Comparison of ENCODE assay signal across 25 cellular contexts in the genomic region with DNA sequence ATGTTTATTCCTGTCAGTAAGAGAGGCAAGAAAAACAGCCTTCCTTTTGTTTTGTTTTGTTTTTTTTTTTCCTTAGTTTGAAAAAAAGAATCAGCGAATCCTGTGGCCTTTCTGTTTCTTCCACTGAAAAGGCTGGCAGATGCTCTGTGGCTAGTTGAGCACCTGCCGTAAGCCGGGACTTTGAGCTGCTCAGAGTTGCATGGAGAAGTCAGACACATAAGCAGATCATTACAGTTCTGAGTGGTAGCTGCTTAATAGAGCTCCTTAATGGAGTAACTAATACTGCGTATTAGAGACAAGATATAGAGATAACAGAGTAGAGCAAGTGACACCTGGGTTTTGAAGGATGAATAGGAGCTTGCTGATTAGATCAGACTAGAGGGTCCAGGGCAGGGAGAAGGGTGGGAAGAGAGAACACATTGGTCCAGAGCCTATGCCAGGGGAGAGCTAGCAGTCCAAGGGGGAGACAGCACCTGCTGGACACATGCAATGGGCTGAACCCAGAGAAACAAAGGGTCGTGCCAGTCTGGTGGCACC.
DNase-seq lines count a peak whose midpoint lies in the region; ATAC-seq, FAIRE-seq and TF ChIP-seq lines count a peak whose summit lies in the region.
"Had no signal": no experiment of that assay in that cellular context is flagged by ENCODE, and none has a peak within 500 bp of the region (broad histone marks: within the 10 kb centered on the region; RNA-seq: fewer than 3 reads in every experiment).

No MANE protein-coding gene starts in this region.

- H3K27ac ChIP-seq in right atrium auricular region (peak overlapping the region; percentile 85 to 94), OCI-LY3 (ENCODE audit: low read length) (no peak overlapping the region), kidney (ENCODE audit: low read depth in 2 of 2, low read length in 2 of 2) (peak overlapping the region; percentile 14 to 63), foreskin keratinocyte (no peak overlapping the region)

- H3K4me2 ChIP-seq in OCI-LY3 (ENCODE audit: low read length), result peak overlapping the region; percentile 53

- intact Hi-C loops in Right ventricle myocardium superior (cut with DNase I), result loop anchor here (5.0 to 10.0 kb wide), 2 partner anchors 66 to 132 kb away; partner anchors contain the start of gene TSPAN9
- intact Hi-C loops in kidney (cut with DNase I), result no loop called here

- H3K4me1 ChIP-seq in right atrium auricular region, result peaks cover 0 to 64% of the 10 kb centered on the region in 2 donors
- peaks cover 30% of the 10 kb centered on the region for H3K4me1 ChIP-seq in OCI-LY3 (ENCODE audit: low read length)
- H3K4me1 ChIP-seq in kidney (ENCODE audit: control insufficient read depth in 1 of 2, insufficient read depth in 1 of 2, low read depth in 1 of 2, low read length in 2 of 2), result peaks cover 26 to 29% of the 10 kb centered on the region in 2 donors
- peaks cover 12% of the 10 kb centered on the region for H3K4me1 ChIP-seq in foreskin keratinocyte
- H3K4me1 ChIP-seq: Caco-2 had no signal

- H3K4me3 ChIP-seq in right atrium auricular region (no peak overlapping the region), OCI-LY3 (ENCODE audit: low read length) (no peak overlapping the region), kidney (ENCODE audit: low read length in 2 of 2) (no peak overlapping the region)
- H3K4me3 ChIP-seq: dorsolateral prefrontal cortex, HAP-1, K562 had no signal

- no peak overlapping the region for H2AFZ ChIP-seq in OCI-LY3 (ENCODE audit: low read depth, low read length)

- no peak for TF ChIP-seq CTCF in right atrium auricular region (IDR thresholded peaks at IDR 0.05)
- TF ChIP-seq CTCF in OCI-LY3 (IDR thresholded peaks at IDR 0.05; ENCODE audit: low read depth, low read length), result no peak
- TF ChIP-seq CTCF in kidney (IDR thresholded peaks at IDR 0.05; ENCODE audit: borderline replicate concordance, extremely low read depth, insufficient read depth), result no peak
- TF ChIP-seq CTCF in foreskin keratinocyte (conservative IDR thresholded peaks at IDR 0.05), result no peak

- H4K20me1 ChIP-seq in OCI-LY3 (ENCODE audit: insufficient read depth, low read length), result peaks cover 3% of the 10 kb centered on the region; the same call in 1 of the 2 replicates

- no peaks in the 10 kb centered on the region for H3K9me3 ChIP-seq in right atrium auricular region
- no peaks in the 10 kb centered on the region for H3K9me3 ChIP-seq in OCI-LY3 (ENCODE audit: insufficient read depth, low read length)
- no peaks in the 10 kb centered on the region for H3K9me3 ChIP-seq in kidney (ENCODE audit: control insufficient read depth in 1 of 2, low read length in 2 of 2)
- H3K9me3 ChIP-seq: Caco-2, HAP-1 had no signal

- H3K36me3 ChIP-seq in right atrium auricular region (no peaks in the 10 kb centered on the region), OCI-LY3 (replicated peaks; ENCODE audit: low read depth, low read length) (no peaks in the 10 kb centered on the region), kidney (ENCODE audit: control insufficient read depth in 1 of 2, insufficient read depth in 2 of 2, low read length in 2 of 2) (peaks cover 0 to under 1% of the 10 kb centered on the region in 2 donors)
- H3K36me3 ChIP-seq: HAP-1 had no signal

- DNase-seq in right atrium auricular region (ENCODE audit: low spot score) (no peak), Right ventricle myocardium superior (no peak), kidney (no peak), NCI-H446 treated with DMSO at 0.1 percent for 48 hours (lab: John Stamatoyannopoulos, UW) (no peak), foreskin keratinocyte (no peak)
- DNase-seq: activated CD4-positive, alpha-beta memory T cell treated with anti-CD3 and anti-CD28 coated beads, Interleukin-2, amount 10 ng/mL, durations not matched to agents 7 days and 5 days; activated CD4-positive, CD25-positive, alpha-beta regulatory T cell treated with anti-CD3 and anti-CD28 coated beads, Interleukin-2, amount 50 U/mL, for 72 hours; activated naive CD8-positive, alpha-beta T cell treated with anti-CD3 and anti-CD28 coated beads for 36 hours; aorta; Caco-2; dorsolateral prefrontal cortex; natural killer cell; NCI-H1105; NCI-H510A; stimulated activated CD4-positive, alpha-beta T cell treated with anti-CD3 and anti-CD28 coated beads, Interleukin-4, amount 100 ng/mL, for 24 hours; T-cell; trophoblast cell had no signal

- no peak for FAIRE-seq in kidney (lab: Jason Lieb, UNC)
- FAIRE-seq: islet of Langerhans, K562 had no signal

- H3K9ac ChIP-seq in OCI-LY3 (ENCODE audit: low read length) (no peak overlapping the region), kidney (ENCODE audit: low read length in 2 of 2) (no peak overlapping the region)

- ATAC-seq in Right ventricle myocardium superior (ENCODE audit: poor library complexity) (no peak), foreskin keratinocyte (no peak), GM19467 (IDR thresholded peaks at IDR 0.05; ENCODE audit: unreplicated experiment) (no peak), HG02588 (IDR thresholded peaks at IDR 0.05; ENCODE audit: unreplicated experiment) (no peak)
- ATAC-seq: K562; natural killer cell; Panc1; stimulated activated effector memory CD8-positive, alpha-beta T cell treated with anti-CD3 and anti-CD28 coated beads, Interleukin-12 subunit alpha, Interleukin-12 subunit beta, amount 100 ng/mL, for 72 hours; T-cell had no signal

- H3K79me2 ChIP-seq in OCI-LY3 (ENCODE audit: low read length), result no peaks in the 10 kb centered on the region

- H3K27me3 ChIP-seq in right atrium auricular region (no peaks in the 10 kb centered on the region), OCI-LY3 (ENCODE audit: low read depth, low read length) (peaks cover 32% of the 10 kb centered on the region), foreskin keratinocyte (peaks cover 6% of the 10 kb centered on the region)

Comparison
In these comparisons a context has a peak if more than half of its experiments do, and no peak if none do; other contexts are left out.
1. H3K27ac ChIP-seq: peak in right atrium auricular region (2 of 2) and kidney (2 of 2); none in OCI-LY3 (single experiment) and foreskin keratinocyte (single experiment).